Comparison of ENCODE assay signal across 23 cellular contexts in genomic region chr20:2851086-2851485, GRCh38. TPM values are rescaled to one million over a fixed set of nuclear protein-coding genes. Genes with fewer than 3 reads are reported as not detected.
"Had no signal": no experiment of that assay in that cellular context is flagged by ENCODE, and none has a peak within 500 bp of the region (broad histone marks: within the 10 kb centered on the region; RNA-seq: fewer than 3 reads in every experiment).

No MANE protein-coding gene starts in this region.

- H3K27me3 Mint-ChIP-seq: activated naive CD8-positive, alpha-beta T cell treated with anti-CD3 and anti-CD28 coated beads, Interleukin-2, amount 50 U/mL, for 24 hours; naive thymus-derived CD4-positive, alpha-beta T cell; type B pancreatic cell had no signal

- DNase-seq: activated CD4-positive, alpha-beta T cell treated with anti-CD3 and anti-CD28 coated beads for 1 hour; activated CD4-positive, alpha-beta T cell treated with anti-CD3 and anti-CD28 coated beads, Interleukin-2, amount 50 U/mL, for 1 hour; activated naive CD4-positive, alpha-beta T cell treated with anti-CD3 and anti-CD28 coated beads for 36 hours; activated naive CD8-positive, alpha-beta T cell treated with anti-CD3 and anti-CD28 coated beads, Interleukin-2, amount 50 U/mL, for 24 hours; activated T-cell treated with anti-CD3 and anti-CD28 coated beads, Interleukin-2, amount 50 U/mL, for 1 hour; dermis blood vessel endothelial cell; effector CD8-positive, alpha-beta T cell; foreskin melanocyte; left ventricle myocardium inferior; ovary; stimulated activated CD4-positive, alpha-beta T cell treated with anti-CD3 and anti-CD28 coated beads, Interleukin-4, amount 100 ng/mL, for 24 hours; stimulated activated naive CD4-positive, alpha-beta T cell treated with Interleukin-2 at 50 U/mL for 16 hours had no signal

- H3K27ac ChIP-seq: hepatocyte, left ventricle myocardium inferior, ovary, prostate gland, thoracic aorta had no signal

- H3K9me3 Mint-ChIP-seq: activated naive CD4-positive, alpha-beta T cell treated with anti-CD3 and anti-CD28 coated beads for 36 hours; activated naive CD8-positive, alpha-beta T cell treated with anti-CD3 and anti-CD28 coated beads, Interleukin-2, amount 50 U/mL, for 24 hours; activated T-helper 2 cell treated with anti-CD3 and anti-CD28 coated beads, Interferon-gamma antibody, Interleukin-2, Interleukin-4, amounts not matched to agents 10 μg/mL and 5 μg/mL and 100 μg/mL, durations not matched to agents 14 hours and 24 hours and 36 hours; naive thymus-derived CD4-positive, alpha-beta T cell; T-helper 2 cell treated with Interferon-gamma antibody and Interleukin-4, amounts not matched to agents 5 μg/mL and 100 μg/mL, for 36 hours; type B pancreatic cell had no signal

- H3K36me3 Mint-ChIP-seq: type B pancreatic cell had no signal

- H3K36me3 ChIP-seq: left ventricle myocardium inferior, ovary, prostate gland, thoracic aorta had no signal

- H3K9me3 ChIP-seq: left ventricle myocardium inferior, ovary, prostate gland, spleen, thoracic aorta had no signal

- H3K27ac Mint-ChIP-seq: activated naive CD4-positive, alpha-beta T cell treated with anti-CD3 and anti-CD28 coated beads for 36 hours; activated T-helper 2 cell treated with anti-CD3 and anti-CD28 coated beads, Interferon-gamma antibody, Interleukin-2, Interleukin-4, amounts not matched to agents 10 μg/mL and 5 μg/mL and 100 μg/mL, durations not matched to agents 14 hours and 24 hours and 36 hours; type B pancreatic cell had no signal

- H3K27me3 ChIP-seq: hepatocyte, ovary, spleen had no signal

- H3K4me1 ChIP-seq: prostate gland had no signal

- H3K4me3 Mint-ChIP-seq: activated naive CD8-positive, alpha-beta T cell treated with anti-CD3 and anti-CD28 coated beads, Interleukin-2, amount 50 U/mL, for 24 hours; T-helper 2 cell treated with Interferon-gamma antibody and Interleukin-4, amounts not matched to agents 5 μg/mL and 100 μg/mL, for 36 hours; type B pancreatic cell had no signal

- H3K4me3 ChIP-seq: hepatocyte, left ventricle myocardium inferior, ovary, prostate gland, thoracic aorta had no signal

RNA-seq across cellular contexts. Expression of gene TMEM239, which starts 34.9 kb away (rescaled TPM):
- total RNA-seq: activated naive CD4-positive, alpha-beta T cell treated with anti-CD3 and anti-CD28 coated beads for 36 hours; activated T-helper 2 cell treated with anti-CD3 and anti-CD28 coated beads, Interferon-gamma antibody, Interleukin-2, Interleukin-4, amounts not matched to agents 10 μg/mL and 5 μg/mL and 100 μg/mL, durations not matched to agents 14 hours and 24 hours and 36 hours; dermis blood vessel endothelial cell; endothelial cell of umbilical vein; esophagus mucosa; hepatocyte; left ventricle myocardium inferior; lung microvascular endothelial cell; naive thymus-derived CD4-positive, alpha-beta T cell; ovary; prostate gland; spleen; thoracic aorta had no signal
- polyA plus RNA-seq: endothelial cell of umbilical vein; hepatocyte; naive thymus-derived CD4-positive, alpha-beta T cell; ovary; spleen had no signal

RNA-seq across cellular contexts. Expression of gene C20orf141, which starts 36.3 kb away (rescaled TPM):
- total RNA-seq: activated naive CD4-positive, alpha-beta T cell treated with anti-CD3 and anti-CD28 coated beads for 36 hours; activated T-helper 2 cell treated with anti-CD3 and anti-CD28 coated beads, Interferon-gamma antibody, Interleukin-2, Interleukin-4, amounts not matched to agents 10 μg/mL and 5 μg/mL and 100 μg/mL, durations not matched to agents 14 hours and 24 hours and 36 hours; dermis blood vessel endothelial cell; endothelial cell of umbilical vein; esophagus mucosa; hepatocyte; left ventricle myocardium inferior; lung microvascular endothelial cell; naive thymus-derived CD4-positive, alpha-beta T cell; spleen; thoracic aorta had no signal
- polyA plus RNA-seq: endothelial cell of umbilical vein; hepatocyte; naive thymus-derived CD4-positive, alpha-beta T cell; ovary; spleen had no signal
